In the genomic region with DNA sequence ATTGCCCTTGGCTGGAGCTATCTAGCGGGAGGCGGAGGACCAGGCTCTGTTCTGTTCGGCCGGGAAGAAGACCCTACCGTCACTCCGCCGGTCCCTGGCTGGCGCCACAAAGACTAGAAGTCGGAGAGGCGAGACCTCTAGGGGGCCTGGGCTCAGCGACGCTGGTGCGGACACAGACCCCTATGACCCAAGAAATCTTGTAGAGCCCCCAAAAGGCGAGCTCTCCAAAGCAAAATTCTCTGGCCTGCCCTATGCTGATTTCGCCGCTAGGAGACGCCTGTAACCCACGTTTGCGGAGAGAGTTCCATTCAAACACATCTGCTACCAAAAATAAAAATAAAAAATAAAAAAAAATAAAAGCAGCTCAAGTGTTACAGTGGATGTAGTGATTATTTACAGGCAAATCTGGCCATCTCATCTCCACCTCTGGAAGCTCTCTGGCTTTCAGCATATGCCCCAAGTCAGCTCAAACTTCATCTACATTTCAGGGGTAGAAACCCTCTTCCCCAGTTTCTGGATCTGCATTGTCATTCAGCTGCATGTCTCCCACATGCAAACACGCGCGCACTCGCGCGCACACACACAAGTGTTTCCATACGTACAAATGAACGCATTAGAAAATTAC, we compare ENCODE assay signal across 8 cellular contexts. TPM values are rescaled to one million over a fixed set of nuclear protein-coding genes. Genes with fewer than 3 reads are reported as not detected.
A peak's percentile ranks its signal among the peaks of the same experiment; 100 is the strongest.
DNase-seq lines count a peak whose midpoint lies in the region; ATAC-seq and TF ChIP-seq lines count a peak whose summit lies in the region.

No MANE protein-coding gene starts in this region.

- TF ChIP-seq CTCF in HFF-Myc (IDR thresholded peaks at IDR 0.05; ENCODE audit: low read depth, low read length, missing control alignments) (peak; percentile 93), colonic mucosa (IDR thresholded peaks at IDR 0.05) (peak; percentile 66), lower lobe of right lung (IDR thresholded peaks at IDR 0.05) (peak; percentile 85), uterus (IDR thresholded peaks at IDR 0.05) (peak; percentile 48 to 85 (median 74))

- no peaks in the 10 kb centered on the region for H3K36me3 ChIP-seq in colonic mucosa
- H3K36me3 ChIP-seq in lower lobe of right lung: no peaks in the 10 kb centered on the region
- no peaks in the 10 kb centered on the region for H3K36me3 ChIP-seq in uterus

- H3K9me3 ChIP-seq in colonic mucosa (no peaks in the 10 kb centered on the region), lower lobe of right lung (no peaks in the 10 kb centered on the region), uterus (no peaks in the 10 kb centered on the region)

- H3K9ac ChIP-seq in colonic mucosa (ENCODE audit: low read depth in 2 of 2, low read length in 2 of 2): no peak overlapping the region

- H3K27ac ChIP-seq in colonic mucosa: no peak overlapping the region
- H3K27ac ChIP-seq in lower lobe of right lung: no peak overlapping the region
- H3K27ac ChIP-seq in uterus: no peak overlapping the region

- H3K4me3 ChIP-seq in HFF-Myc (replicated peaks; ENCODE audit: low read depth, low read length): peak overlapping the region; percentile 17; the same call in 1 of the 2 replicates
- H3K4me3 ChIP-seq in colonic mucosa: no peak overlapping the region
- peak overlapping the region; percentile 45 for H3K4me3 ChIP-seq in lower lobe of right lung
- H3K4me3 ChIP-seq in uterus: peak overlapping the region; percentile 4 to 43

- peaks cover 39% of the 10 kb centered on the region for H3K27me3 ChIP-seq in colonic mucosa
- peaks cover 50% of the 10 kb centered on the region for H3K27me3 ChIP-seq in lower lobe of right lung (ENCODE audit: low read depth)
- peaks cover 0 to 33% of the 10 kb centered on the region in 2 donors for H3K27me3 ChIP-seq in uterus

- no peaks in the 10 kb centered on the region for H3K4me1 ChIP-seq in colonic mucosa
- peaks cover 52% of the 10 kb centered on the region for H3K4me1 ChIP-seq in lower lobe of right lung
- peaks cover 0 to 19% of the 10 kb centered on the region in 2 donors for H3K4me1 ChIP-seq in uterus

- intact Hi-C loops in colonic mucosa (cut with DNase I): no loop called here
- intact Hi-C loops in lower lobe of right lung (cut with DNase I): no loop called here
- intact Hi-C loops in uterus (cut with DNase I; ENCODE audit: low total_unique reads): no loop called here

- TF ChIP-seq POLR2A in uterus (IDR thresholded peaks at IDR 0.05): no peak

- DNase-seq in SIG-M5 treated with dmso at 0.1 percent for 504 hours (lab: John Stamatoyannopoulos, UW; ENCODE audit: unreplicated experiment) (peak; percentile 31), SIG-M5 (lab: John Stamatoyannopoulos, UW) (no peak), HFF-Myc (ENCODE audit: extremely low read depth, low read depth) (no peak), NCI-H748 treated with DMSO at 0.1 percent for 48 hours (lab: John Stamatoyannopoulos, UW) (peak; percentile 46), colonic mucosa (no peak), lower lobe of right lung (no peak), uterus (peak; percentile 25 to 44), NCI-H226 (no peak)

- ATAC-seq in lower lobe of right lung: peak in 1 of 2 donors; percentile 20

RNA-seq across cellular contexts. Expression of a gene that starts 2.4 kb away (rescaled TPM):
- total RNA-seq in colonic mucosa: under 1 TPM; 0.22 to 0.37 TPM
- 0.71 TPM for total RNA-seq in lower lobe of right lung
- total RNA-seq in uterus: 10 to 100 TPM in 1 of 4 donors, 1 to 10 TPM in 1, under 1 TPM in 1, not detected in 1; 0.29 to 19.6 (median 3.1) TPM

Comparison
In these comparisons a context has a peak if more than half of its experiments do, and no peak if none do; other contexts are left out.
1. DNase-seq: peak in SIG-M5 treated with dmso at 0.1 percent for 504 hours (single experiment), NCI-H748 treated with DMSO at 0.1 percent for 48 hours (single experiment) and uterus (2 of 2); none in SIG-M5 (single experiment), HFF-Myc (single experiment), colonic mucosa (single experiment), lower lobe of right lung (single experiment) and NCI-H226 (single experiment).
2. Peak in every context shown above with its lines, with median percentiles within 50 percentile points of each other: CTCF ChIP-seq.